ENCODE assay signal across 23 cellular contexts in the genomic region with DNA sequence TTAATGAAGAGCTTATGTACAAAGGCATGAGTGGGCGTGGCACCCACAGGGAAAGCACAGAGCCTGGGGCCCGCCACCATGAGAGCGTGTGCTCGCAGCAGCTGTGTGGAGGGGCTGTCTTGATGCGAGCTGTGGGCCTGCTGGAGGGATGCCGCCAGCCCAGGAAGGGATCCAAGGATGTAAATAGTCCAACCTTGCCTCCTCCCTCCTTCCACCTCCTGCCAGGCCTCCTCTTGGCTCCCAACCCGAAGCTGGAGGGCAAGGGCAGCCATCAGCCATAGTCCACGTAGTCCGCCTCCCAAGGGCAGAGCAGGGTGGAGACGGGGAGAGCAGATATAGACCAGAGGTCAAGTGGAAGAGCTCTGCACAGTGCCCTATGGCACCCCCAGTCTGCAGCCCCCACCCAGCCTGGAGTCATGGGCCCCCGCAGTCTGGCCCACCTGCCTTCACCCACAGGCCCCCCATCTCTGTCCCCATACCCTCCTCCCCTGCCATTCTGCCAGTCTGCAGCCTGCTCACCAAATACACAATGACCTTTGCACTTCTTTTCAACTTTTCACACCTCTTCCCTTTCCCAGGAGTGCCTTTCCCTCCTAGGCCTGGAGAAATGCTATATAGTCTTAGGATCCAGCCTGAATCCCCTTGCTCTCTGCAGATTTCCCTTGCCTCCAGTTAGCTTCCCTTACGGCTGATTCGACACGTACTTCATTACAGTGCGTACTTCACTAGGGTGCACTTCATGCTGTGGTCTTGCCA.
A peak's percentile ranks its signal among the peaks of the same experiment; 100 is the strongest.
DNase-seq lines count a peak whose midpoint lies in the region; ATAC-seq, FAIRE-seq and TF ChIP-seq lines count a peak whose summit lies in the region.
"Had no signal": no experiment of that assay in that cellular context is flagged by ENCODE, and none has a peak within 500 bp of the region (broad histone marks: within the 10 kb centered on the region; RNA-seq: fewer than 3 reads in every experiment).

No MANE protein-coding gene starts in this region.

- peak; percentile 31 for DNase-seq in activated CD8-positive, alpha-beta T cell treated with anti-CD3 and anti-CD28 coated beads for 36 hours
- DNase-seq in activated CD8-positive, alpha-beta T cell treated with anti-CD3 and anti-CD28 coated beads, Interleukin-2, amount 10 ng/mL, durations not matched to agents 7 days and 5 days, result no peak
- peak; percentile 63 for DNase-seq in cerebellar cortex (ENCODE audit: low spot score)
- peak in 2 of 3 donors; percentile 59 to 67 for DNase-seq in right cardiac atrium
- no peak for DNase-seq in stimulated activated effector memory CD8-positive, alpha-beta T cell treated with anti-CD3 and anti-CD28 coated beads, Interleukin-12 subunit alpha, Interleukin-12 subunit beta, amount 100 ng/mL, for 72 hours (ENCODE audit: low spot score in 2 of 2)
- no peak for DNase-seq in D721Med (ENCODE audit: insufficient read length, low spot score)
- DNase-seq in hippocampal formation (lab: John Stamatoyannopoulos, UW), result no peak
- DNase-seq: AML-193, DMS 273 treated with DMSO at 0.1 percent for 48 hours, DND-41, H7, NCI-H1105, NCI-H1694, NCI-H2081 treated with DMSO at 0.1 percent for 48 hours, NCI-H510A, NCI-H748 treated with DMSO at 0.1 percent for 48 hours, SHP77 treated with DMSO at 0.1 percent for 48 hours had no signal

- peaks cover 11% of the 10 kb centered on the region for H3K4me1 ChIP-seq in right cardiac atrium (ENCODE audit: control insufficient read depth, insufficient read depth, low read length)

- intact Hi-C loops in activated CD8-positive, alpha-beta T cell treated with anti-CD3 and anti-CD28 coated beads for 36 hours (cut with micrococcal nuclease), result no loop called here
- intact Hi-C loops in right cardiac atrium (cut with DNase I), result no loop called here

- no peaks in the 10 kb centered on the region for H3K9me3 ChIP-seq in right cardiac atrium (ENCODE audit: control insufficient read depth, low read length)

- H3K27ac ChIP-seq in right cardiac atrium (ENCODE audit: low read length), result peak overlapping the region; percentile 20
- H3K27ac ChIP-seq: 22Rv1, C4-2B had no signal

- H3K4me1 Mint-ChIP-seq in activated CD8-positive, alpha-beta T cell treated with anti-CD3 and anti-CD28 coated beads for 36 hours (ENCODE audit: low read depth), result peaks cover 28% of the 10 kb centered on the region
- H3K4me1 Mint-ChIP-seq in activated CD8-positive, alpha-beta T cell treated with anti-CD3 and anti-CD28 coated beads, Interleukin-2, amount 10 ng/mL, durations not matched to agents 7 days and 5 days (ENCODE audit: low read depth), result peaks cover 18% of the 10 kb centered on the region
- H3K4me1 Mint-ChIP-seq in stimulated activated effector memory CD8-positive, alpha-beta T cell treated with anti-CD3 and anti-CD28 coated beads, Interleukin-12 subunit alpha, Interleukin-12 subunit beta, amount 100 ng/mL, for 72 hours, result peaks cover 32% of the 10 kb centered on the region

- H3K27me3 Mint-ChIP-seq in activated CD8-positive, alpha-beta T cell treated with anti-CD3 and anti-CD28 coated beads for 36 hours, result no peaks in the 10 kb centered on the region
- H3K27me3 Mint-ChIP-seq in activated CD8-positive, alpha-beta T cell treated with anti-CD3 and anti-CD28 coated beads, Interleukin-2, amount 10 ng/mL, durations not matched to agents 7 days and 5 days (ENCODE audit: low read depth), result no peaks in the 10 kb centered on the region

- H3K27ac Mint-ChIP-seq in activated CD8-positive, alpha-beta T cell treated with anti-CD3 and anti-CD28 coated beads for 36 hours, result no peak overlapping the region
- H3K27ac Mint-ChIP-seq in activated CD8-positive, alpha-beta T cell treated with anti-CD3 and anti-CD28 coated beads, Interleukin-2, amount 10 ng/mL, durations not matched to agents 7 days and 5 days, result no peak overlapping the region
- H3K27ac Mint-ChIP-seq in stimulated activated effector memory CD8-positive, alpha-beta T cell treated with anti-CD3 and anti-CD28 coated beads, Interleukin-12 subunit alpha, Interleukin-12 subunit beta, amount 100 ng/mL, for 72 hours, result peak overlapping the region; percentile 43

- peak; percentile 65 for ATAC-seq in activated CD8-positive, alpha-beta T cell treated with anti-CD3 and anti-CD28 coated beads for 36 hours
- no peak for ATAC-seq in activated CD8-positive, alpha-beta T cell treated with anti-CD3 and anti-CD28 coated beads, Interleukin-2, amount 10 ng/mL, durations not matched to agents 7 days and 5 days
- ATAC-seq in right cardiac atrium (peak; percentile 63 to 71), GM19023 (IDR thresholded peaks at IDR 0.05; ENCODE audit: unreplicated experiment) (no peak)
- ATAC-seq in stimulated activated effector memory CD8-positive, alpha-beta T cell treated with anti-CD3 and anti-CD28 coated beads, Interleukin-12 subunit alpha, Interleukin-12 subunit beta, amount 100 ng/mL, for 72 hours, result no peak
- ATAC-seq: K562 had no signal

- H3K4me3 ChIP-seq in right cardiac atrium (ENCODE audit: low read length), result no peak overlapping the region
- H3K4me3 ChIP-seq: K562 had no signal

- 82% methylated on average over 15 of the region's 15 CpGs for WGBS in right cardiac atrium

- no peaks in the 10 kb centered on the region for H3K9me3 Mint-ChIP-seq in activated CD8-positive, alpha-beta T cell treated with anti-CD3 and anti-CD28 coated beads for 36 hours
- no peaks in the 10 kb centered on the region for H3K9me3 Mint-ChIP-seq in activated CD8-positive, alpha-beta T cell treated with anti-CD3 and anti-CD28 coated beads, Interleukin-2, amount 10 ng/mL, durations not matched to agents 7 days and 5 days (ENCODE audit: insufficient read depth)
- H3K9me3 Mint-ChIP-seq in stimulated activated effector memory CD8-positive, alpha-beta T cell treated with anti-CD3 and anti-CD28 coated beads, Interleukin-12 subunit alpha, Interleukin-12 subunit beta, amount 100 ng/mL, for 72 hours, result no peaks in the 10 kb centered on the region

- FAIRE-seq in D721Med (lab: Jason Lieb, UNC), result no peak
- FAIRE-seq: G401.6, K562, RCC 7860 had no signal

- peaks cover 1% of the 10 kb centered on the region for H3K36me3 Mint-ChIP-seq in activated CD8-positive, alpha-beta T cell treated with anti-CD3 and anti-CD28 coated beads for 36 hours (ENCODE audit: low read depth)
- H3K36me3 Mint-ChIP-seq in activated CD8-positive, alpha-beta T cell treated with anti-CD3 and anti-CD28 coated beads, Interleukin-2, amount 10 ng/mL, durations not matched to agents 7 days and 5 days (ENCODE audit: low read depth), result no peaks in the 10 kb centered on the region
- H3K36me3 Mint-ChIP-seq in stimulated activated effector memory CD8-positive, alpha-beta T cell treated with anti-CD3 and anti-CD28 coated beads, Interleukin-12 subunit alpha, Interleukin-12 subunit beta, amount 100 ng/mL, for 72 hours, result no peaks in the 10 kb centered on the region

- no peak for TF ChIP-seq CTCF in activated CD8-positive, alpha-beta T cell treated with anti-CD3 and anti-CD28 coated beads for 36 hours (IDR thresholded peaks at IDR 0.05)
- TF ChIP-seq CTCF in D721Med (IDR thresholded peaks at IDR 0.05; ENCODE audit: insufficient read depth, missing control alignments), result no peak

- CTCF ChIA-PET in activated CD8-positive, alpha-beta T cell treated with anti-CD3 and anti-CD28 coated beads for 36 hours (lab: Charles Lee), result interaction anchor here (0.5 to 1.1 kb wide), 2 partner anchors 38 to 299 kb away, joined by 3 read pairs; no protein-coding TSS in a partner anchor
- CTCF ChIA-PET in activated CD8-positive, alpha-beta T cell treated with anti-CD3 and anti-CD28 coated beads, Interleukin-2, amount 10 ng/mL, durations not matched to agents 7 days and 5 days (lab: Charles Lee), result no interaction called here

- no peak overlapping the region for H3K4me3 Mint-ChIP-seq in activated CD8-positive, alpha-beta T cell treated with anti-CD3 and anti-CD28 coated beads for 36 hours
- H3K4me3 Mint-ChIP-seq in activated CD8-positive, alpha-beta T cell treated with anti-CD3 and anti-CD28 coated beads, Interleukin-2, amount 10 ng/mL, durations not matched to agents 7 days and 5 days, result no peak overlapping the region
- no peak overlapping the region for H3K4me3 Mint-ChIP-seq in stimulated activated effector memory CD8-positive, alpha-beta T cell treated with anti-CD3 and anti-CD28 coated beads, Interleukin-12 subunit alpha, Interleukin-12 subunit beta, amount 100 ng/mL, for 72 hours

- POLR2A ChIA-PET in activated CD8-positive, alpha-beta T cell treated with anti-CD3 and anti-CD28 coated beads for 36 hours (lab: Charles Lee), result interaction anchor here (0.6 to 0.9 kb wide), 2 partner anchors 9 to 197 kb away, joined by 3 read pairs; no protein-coding TSS in a partner anchor
- POLR2A ChIA-PET in activated CD8-positive, alpha-beta T cell treated with anti-CD3 and anti-CD28 coated beads, Interleukin-2, amount 10 ng/mL, durations not matched to agents 7 days and 5 days (lab: Charles Lee), result no interaction called here

- no peaks in the 10 kb centered on the region for H3K27me3 ChIP-seq in right cardiac atrium (ENCODE audit: control insufficient read depth, insufficient read depth)

Comparison
In these comparisons a context has a peak if more than half of its experiments do, and no peak if none do; other contexts are left out.
1. ATAC-seq: peak in activated CD8-positive, alpha-beta T cell treated with anti-CD3 and anti-CD28 coated beads for 36 hours (single experiment) and right cardiac atrium (2 of 2); none in activated CD8-positive, alpha-beta T cell treated with anti-CD3 and anti-CD28 coated beads, Interleukin-2, amount 10 ng/mL, durations not matched to agents 7 days and 5 days (single experiment), stimulated activated effector memory CD8-positive, alpha-beta T cell treated with anti-CD3 and anti-CD28 coated beads, Interleukin-12 subunit alpha, Interleukin-12 subunit beta, amount 100 ng/mL, for 72 hours (single experiment) and GM19023 (single experiment).
2. DNase-seq: peak in activated CD8-positive, alpha-beta T cell treated with anti-CD3 and anti-CD28 coated beads for 36 hours (single experiment), cerebellar cortex (single experiment) and right cardiac atrium (2 of 3); none in activated CD8-positive, alpha-beta T cell treated with anti-CD3 and anti-CD28 coated beads, Interleukin-2, amount 10 ng/mL, durations not matched to agents 7 days and 5 days (single experiment), stimulated activated effector memory CD8-positive, alpha-beta T cell treated with anti-CD3 and anti-CD28 coated beads, Interleukin-12 subunit alpha, Interleukin-12 subunit beta, amount 100 ng/mL, for 72 hours (0 of 2), D721Med (single experiment) and hippocampal formation (0 of 2).